In the genomic region with DNA sequence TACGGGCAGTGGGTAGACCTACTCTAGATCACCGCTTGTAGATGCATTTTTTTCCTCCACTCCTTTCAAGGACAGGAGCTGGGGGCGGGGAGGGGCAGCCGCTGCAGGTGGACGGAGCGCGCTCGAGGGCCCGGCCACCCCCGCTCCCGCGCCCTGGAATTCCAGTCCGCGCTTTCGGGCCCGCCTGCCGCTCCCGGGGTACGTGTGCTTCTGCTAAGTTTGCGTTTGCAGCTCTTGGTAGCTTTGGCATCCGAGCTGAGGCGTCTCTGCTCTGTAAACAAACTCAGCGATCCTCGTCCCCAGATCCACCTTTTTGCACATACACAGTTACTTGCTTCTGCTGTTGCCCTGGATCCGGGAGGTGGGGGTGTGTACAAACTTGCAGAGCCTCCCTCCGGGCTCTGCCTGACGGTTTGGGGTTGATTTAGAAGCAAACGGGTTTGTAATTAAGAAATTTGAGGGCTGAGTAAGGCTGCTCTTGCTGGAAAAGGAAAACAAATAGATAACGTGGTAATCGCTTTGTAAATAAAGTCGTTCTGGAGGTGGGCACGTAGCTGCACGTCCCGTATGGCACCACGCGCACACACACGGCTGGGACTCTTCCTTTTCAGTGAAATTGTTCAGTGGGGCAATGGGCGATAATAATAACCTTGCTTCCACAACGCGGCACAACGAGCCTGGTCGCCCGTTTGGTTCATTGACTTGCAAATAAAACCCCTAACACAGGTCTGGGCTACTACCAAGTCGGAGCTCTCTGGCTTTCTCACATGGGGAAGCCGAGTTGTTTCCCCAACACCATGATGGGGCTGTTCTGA, we compare ENCODE assay signal across 8 cellular contexts. TPM values are rescaled to one million over a fixed set of nuclear protein-coding genes. Genes with fewer than 3 reads are reported as not detected.
A peak's percentile ranks its signal among the peaks of the same experiment; 100 is the strongest.
DNase-seq lines count a peak whose midpoint lies in the region; ATAC-seq and TF ChIP-seq lines count a peak whose summit lies in the region.

No MANE protein-coding gene starts in this region.

- no peaks in the 10 kb centered on the region for H3K9me2 ChIP-seq in OCI-LY7 (ENCODE audit: insufficient read depth, low read length)

- H3K14ac ChIP-seq in IMR-90 (replicated peaks; ENCODE audit: low read depth, low read length) = peak overlapping the region; percentile 90

- H3K4me2 ChIP-seq in IMR-90 (ENCODE audit: low read depth, low read length) (peak overlapping the region; percentile 83), OCI-LY7 (ENCODE audit: low read length) (peak overlapping the region; percentile 94)

- POLR2A ChIA-PET in IMR-90 (lab: Charles Lee; ENCODE audit: unreplicated experiment) = interaction anchor here (0.6 to 3.7 kb wide), 13 partner anchors 9 to 1528 kb away, joined by 3 to 22 read pairs (median 5); no protein-coding TSS in a partner anchor
- POLR2A ChIA-PET in OCI-LY7 (lab: Charles Lee) = interaction anchor here (0.5 to 3.8 kb wide), 44 partner anchors 9 to 982 kb away, joined by 3 to 31 read pairs (median 4); partner anchors contain the start of gene TXLNB

- H4K5ac ChIP-seq in IMR-90 (ENCODE audit: low read depth, low read length) = peak overlapping the region; percentile 85

- DNase-seq in DMS 273 treated with DMSO at 0.1 percent for 48 hours (lab: John Stamatoyannopoulos, UW) (peak; percentile 98), IMR-90 (peak; percentile 98), OCI-LY7 (ENCODE audit: low spot score) (peak; percentile 95), activated T-cell treated with anti-CD3 and anti-CD28 coated beads for 4 hours (peak; percentile 71), erythroblast (lab: John Stamatoyannopoulos, UW) (peak; percentile 98 to 99)
- DNase-seq in stimulated activated CD8-positive, alpha-beta memory T cell treated with anti-CD3 and anti-CD28 coated beads, Interleukin-4, amount 100 ng/mL, for 48 hours = peak; percentile 86

- H4K91ac ChIP-seq in IMR-90 (ENCODE audit: insufficient read depth, low read depth, low read length) = peak overlapping the region; percentile 91

- H4K20me1 ChIP-seq in IMR-90 (ENCODE audit: insufficient read depth, low read length) = peaks cover 30% of the 10 kb centered on the region
- peaks cover 12% of the 10 kb centered on the region for H4K20me1 ChIP-seq in OCI-LY7 (ENCODE audit: insufficient read depth, low read length)

- H3K23ac ChIP-seq in IMR-90 (ENCODE audit: low read depth, low read length) = peak overlapping the region; percentile 88

- H3K27ac ChIP-seq in IMR-90 (ENCODE audit: insufficient read depth, low read length) = peak overlapping the region; percentile 91
- peak overlapping the region; percentile 92 for H3K27ac ChIP-seq in OCI-LY7 (ENCODE audit: low read depth, low read length, poor library complexity, severe bottlenecking)

- peak overlapping the region; percentile 91 for H2AK9ac ChIP-seq in IMR-90 (replicated peaks; ENCODE audit: low read depth, low read length, poor library complexity)

- TF ChIP-seq POLR2A in IMR-90 (IDR thresholded peaks at IDR 0.05; ENCODE audit: low read depth, low read length) (peak; percentile 59), erythroblast (IDR thresholded peaks at IDR 0.05; ENCODE audit: low read length) (peak; percentile 89)

- peak overlapping the region; percentile 87 for H2AK5ac ChIP-seq in IMR-90 (ENCODE audit: low read depth, low read length)

- dilution Hi-C loops in IMR-90 (cut with HindIII; ENCODE audit: low sequenced_read_pairs, unreplicated experiment) = no loop called here

- peak overlapping the region; percentile 86 for H3K18ac ChIP-seq in IMR-90 (ENCODE audit: low read depth, low read length)

- H3K4me3 ChIP-seq in IMR-90 (ENCODE audit: insufficient read depth, low read depth, low read length) (peak overlapping the region; percentile 69), OCI-LY7 (ENCODE audit: low read depth, low read length, poor library complexity, severe bottlenecking) (peak overlapping the region; percentile 92), mucosa of stomach (ENCODE audit: low read length) (peak overlapping the region; percentile 94)

- ATAC-seq in GM21528 (IDR thresholded peaks at IDR 0.05; ENCODE audit: low FRiP score, unreplicated experiment) = peak; percentile 63
- ATAC-seq in IMR-90 (ENCODE audit: low read depth) = peak; percentile 61

- peaks cover 26% of the 10 kb centered on the region for H3K79me2 ChIP-seq in OCI-LY7 (ENCODE audit: insufficient read depth, low read depth, low read length)

- peak overlapping the region; percentile 89 for H3K4ac ChIP-seq in IMR-90 (ENCODE audit: low read depth, low read length)

- 0% methylated on average over 8 of the region's 45 CpGs; no CpG with 5 or more reads in 1 of the 2 experiments for WGBS in IMR-90 (ENCODE audit: extremely low coverage in 2 of 2, insufficient read length in 1 of 2), 2 experiments

- peaks cover 8% of the 10 kb centered on the region for H3K4me1 ChIP-seq in IMR-90 (ENCODE audit: control insufficient read depth, insufficient read depth, low read length)
- peaks cover 23% of the 10 kb centered on the region for H3K4me1 ChIP-seq in OCI-LY7 (ENCODE audit: insufficient read depth, low read length, poor library complexity, severe bottlenecking)
- H3K4me1 ChIP-seq in mucosa of stomach (ENCODE audit: control insufficient read depth, insufficient read depth, low read length) = peaks cover 21% of the 10 kb centered on the region

- H2BK20ac ChIP-seq in IMR-90 (ENCODE audit: low read depth, low read length) = peak overlapping the region; percentile 89

- H4K8ac ChIP-seq in IMR-90 (ENCODE audit: low read depth in 2 of 2, low read length in 2 of 2) = peak overlapping the region; percentile 84 to 87

- H2BK120ac ChIP-seq in IMR-90 (ENCODE audit: low read depth, low read length) = peak overlapping the region; percentile 91

- no peaks in the 10 kb centered on the region for H3K27me3 ChIP-seq in IMR-90 (ENCODE audit: control insufficient read depth, insufficient read depth, low read length)
- no peaks in the 10 kb centered on the region for H3K27me3 ChIP-seq in mucosa of stomach (ENCODE audit: control insufficient read depth, insufficient read depth, low read length)

- in situ Hi-C loops in IMR-90 (cut with MboI; ENCODE audit: low sequenced_read_pairs) = loop anchor here (10.0 kb wide), 3 partner anchors 389 to 1059 kb away; no protein-coding TSS in a partner anchor

- H2BK15ac ChIP-seq in IMR-90 (ENCODE audit: low read depth, low read length) = peak overlapping the region; percentile 67; the same call in 2 of the 3 replicates

- H3K9me3 ChIP-seq in IMR-90 (ENCODE audit: control insufficient read depth, insufficient read depth, low read length) (no peaks in the 10 kb centered on the region), OCI-LY7 (ENCODE audit: low read length) (no peaks in the 10 kb centered on the region), mucosa of stomach (ENCODE audit: control insufficient read depth, low read length) (no peaks in the 10 kb centered on the region)

- peaks cover 0 to 14% of the 10 kb centered on the region in 2 experiments; a peak in 1 of 4 replicates for H3K79me1 ChIP-seq in IMR-90 (ENCODE audit: low read depth in 1 of 2, low read length in 2 of 2)

- BruUV-seq in IMR-90 (replicated peaks; lab: Mats Ljungman, UMichigan) = no TSS peak
- BruUV-seq in OCI-LY7 (replicated peaks; lab: Mats Ljungman, UMichigan) = no TSS peak

- H3K56ac ChIP-seq in IMR-90 (ENCODE audit: extremely low read depth, insufficient read depth, low read length) = peak overlapping the region; percentile 96

- peaks cover 17% of the 10 kb centered on the region for H3K36me3 ChIP-seq in IMR-90 (ENCODE audit: control insufficient read depth, insufficient read depth, low read length)
- H3K36me3 ChIP-seq in OCI-LY7 (ENCODE audit: insufficient read depth, low read length) = peaks cover 24% of the 10 kb centered on the region
- H3K36me3 ChIP-seq in mucosa of stomach (ENCODE audit: control insufficient read depth, insufficient read depth, low read length) = no peaks in the 10 kb centered on the region

- H2AFZ ChIP-seq in IMR-90 (replicated peaks; ENCODE audit: low read length, poor library complexity) = peak overlapping the region; percentile 94
- H2AFZ ChIP-seq in OCI-LY7 (ENCODE audit: low read length) = peak overlapping the region; percentile 88

- H3K9me1 ChIP-seq in IMR-90 (ENCODE audit: insufficient read depth, low read length) = peaks cover 4% of the 10 kb centered on the region; the same call in 1 of the 2 replicates

- peak overlapping the region; percentile 91 for H2BK5ac ChIP-seq in IMR-90 (ENCODE audit: low read depth, low read length, poor library complexity, severe bottlenecking)

- peak overlapping the region; percentile 86 for H3K9ac ChIP-seq in IMR-90 (ENCODE audit: low read depth, low read length)
- H3K9ac ChIP-seq in mucosa of stomach (ENCODE audit: low read length) = peak overlapping the region; percentile 94

- peak; percentile 37 for TF ChIP-seq CTCF in IMR-90 (conservative IDR thresholded peaks at IDR 0.05; ENCODE audit: low read depth, low read length)
- no peak for TF ChIP-seq CTCF in OCI-LY7 (conservative IDR thresholded peaks at IDR 0.05; ENCODE audit: low read length)

- peak; percentile 57 for TF ChIP-seq RAD21 in IMR-90 (IDR thresholded peaks at IDR 0.05; ENCODE audit: low read length)

- CTCF ChIA-PET in IMR-90 (lab: Yijun Ruan, JAX) (interaction anchor here (0.9 to 1.2 kb wide), 2 partner anchors 213 to 479 kb away, joined by 3 read pairs; no protein-coding TSS in a partner anchor), OCI-LY7 (lab: Charles Lee; ENCODE audit: unreplicated experiment) (interaction anchor here (1.5 kb wide), 1 partner anchor 156 kb away, joined by 4 read pairs; no protein-coding TSS in a partner anchor)

- intact Hi-C loops in IMR-90 (cut with micrococcal nuclease) (loop anchor here (1.0 to 10.0 kb wide), 16 partner anchors 72 to 1949 kb away; no protein-coding TSS in a partner anchor), OCI-LY7 (cut with micrococcal nuclease; ENCODE audit: unreplicated experiment) (loop anchor here (2.0 kb wide), 2 partner anchors 347 to 389 kb away; partner anchors contain the start of gene ABRACL)

TF ChIP-seq in IMR-90, 13 proteins besides CTCF, POLR2A, EP300 and RAD21 (continues in another document):
- TF ChIP-seq CHD1 (IDR thresholded peaks at IDR 0.05; ENCODE audit: low read depth, low read length) (no peak), NFE2L2 (IDR thresholded peaks at IDR 0.05; ENCODE audit: low read depth, low read length) (no peak), USF2 (IDR thresholded peaks at IDR 0.05; ENCODE audit: low read depth, low read length) (no peak), RCOR1 (IDR thresholded peaks at IDR 0.05; ENCODE audit: insufficient replicate concordance, low read length) (no peak)

RNA-seq across cellular contexts. Expression of gene CITED2, which starts 1.0 kb away (rescaled TPM):
- total RNA-seq in IMR-90 (2012; rRNA removed) = 163 and 266 TPM in 2 replicates
- 483 and 714 TPM in 2 replicates for polyA plus RNA-seq in IMR-90 (2012; rRNA removed)
- 132 and 474 TPM in 2 replicates for polyA plus RNA-seq in IMR-90 (2012; cell fraction: cytosol; rRNA removed)
- polyA plus RNA-seq in IMR-90 (2012; cell fraction: nucleus; rRNA removed; ENCODE audit: low replicate concordance) = 416 and 734 TPM in 2 replicates
- 31.2 and 40.1 TPM in 2 replicates for total RNA-seq in OCI-LY7 (2014; rRNA removed; shearing (Covaris generic))
- 27.1 and 35.0 TPM in 2 replicates for total RNA-seq in OCI-LY7 (2022)

Comparison
In these comparisons a context has a peak if more than half of its experiments do, and no peak if none do; other contexts are left out.
1. Peak in every context shown above with its lines: DNase-seq, ATAC-seq, H3K4me3 ChIP-seq and H3K27ac ChIP-seq.